ENCODE assay signal across 1 cellular context in the genomic region with DNA sequence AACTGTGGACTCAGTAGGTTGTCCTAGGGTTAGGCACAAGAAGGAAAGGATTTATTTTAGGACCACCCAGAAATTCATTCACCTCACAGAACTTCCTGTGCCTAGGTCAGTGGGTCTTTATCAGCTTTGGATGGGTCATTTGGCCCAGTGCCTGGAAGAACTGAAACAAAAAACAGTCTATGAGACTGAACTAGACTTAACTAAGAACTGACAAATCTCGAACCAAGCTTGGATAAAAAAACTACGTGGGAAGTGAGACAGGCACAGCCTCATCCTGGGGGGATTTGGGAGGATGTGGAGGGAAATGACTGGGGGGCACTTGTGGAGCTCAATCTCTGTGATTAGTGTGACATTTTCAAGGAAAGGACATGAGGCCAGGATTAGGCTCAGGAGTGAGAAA.
TF ChIP-seq lines count a peak whose summit lies in the region.

No MANE protein-coding gene starts in this region.

TF ChIP-seq in K562, 482 proteins besides CTCF, POLR2A, EP300 and RAD21:
- TF ChIP-seq ZNF639 (CRISPR knock-in tag; conservative IDR thresholded peaks at IDR 0.05 in 1 of 2, IDR thresholded peaks at IDR 0.05 in 1 of 2) (0 out of 4 replicates have a peak, but pooled peaks of 1 of the 2 experiments have one; percentile 36), ARID3A (IDR thresholded peaks at IDR 0.05; ENCODE audit: borderline replicate concordance, low read depth, low read length) (no peak), BRD4 (IDR thresholded peaks at IDR 0.05) (no peak), PURB (CRISPR knock-in tag; IDR thresholded peaks at IDR 0.05; ENCODE audit: low read depth) (no peak), NR0B1 (IDR thresholded peaks at IDR 0.05; ENCODE audit: partially characterized antibody) (no peak), NFIC (IDR thresholded peaks at IDR 0.05) (peak; percentile 59), PHTF2 (CRISPR knock-in tag; IDR thresholded peaks at IDR 0.05) (no peak), TRIM25 (IDR thresholded peaks at IDR 0.05; ENCODE audit: borderline replicate concordance) (no peak), HMBOX1 (IDR thresholded peaks at IDR 0.05) (peak; percentile 50), SMC3 (conservative IDR thresholded peaks at IDR 0.05; ENCODE audit: insufficient read depth, low read depth, low read length) (no peak)
- TF ChIP-seq, protein P1, sequence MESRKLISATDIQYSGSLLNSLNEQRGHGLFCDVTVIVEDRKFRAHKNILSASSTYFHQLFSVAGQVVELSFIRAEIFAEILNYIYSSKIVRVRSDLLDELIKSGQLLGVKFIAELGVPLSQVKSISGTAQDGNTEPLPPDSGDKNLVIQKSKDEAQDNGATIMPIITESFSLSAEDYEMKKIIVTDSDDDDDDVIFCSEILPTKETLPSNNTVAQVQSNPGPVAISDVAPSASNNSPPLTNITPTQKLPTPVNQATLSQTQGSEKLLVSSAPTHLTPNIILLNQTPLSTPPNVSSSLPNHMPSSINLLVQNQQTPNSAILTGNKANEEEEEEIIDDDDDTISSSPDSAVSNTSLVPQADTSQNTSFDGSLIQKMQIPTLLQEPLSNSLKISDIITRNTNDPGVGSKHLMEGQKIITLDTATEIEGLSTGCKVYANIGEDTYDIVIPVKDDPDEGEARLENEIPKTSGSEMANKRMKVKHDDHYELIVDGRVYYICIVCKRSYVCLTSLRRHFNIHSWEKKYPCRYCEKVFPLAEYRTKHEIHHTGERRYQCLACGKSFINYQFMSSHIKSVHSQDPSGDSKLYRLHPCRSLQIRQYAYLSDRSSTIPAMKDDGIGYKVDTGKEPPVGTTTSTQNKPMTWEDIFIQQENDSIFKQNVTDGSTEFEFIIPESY (CRISPR knock-in tag; IDR thresholded peaks at IDR 0.05): no peak
